1 cellular context compared by ENCODE assay signal in genomic region chr4:113276448-113277158, GRCh38.
TF ChIP-seq lines count a peak whose summit lies in the region.

No MANE protein-coding gene starts in this region.

TF ChIP-seq in GM23338, 12 proteins besides CTCF, POLR2A, EP300 and RAD21 (continued from another document):
- TF ChIP-seq ZNF462 (CRISPR knock-in tag; IDR thresholded peaks at IDR 0.05), result no peak
- no peak for TF ChIP-seq ZNF114 (CRISPR knock-in tag; IDR thresholded peaks at IDR 0.05)
